In the genomic region with DNA sequence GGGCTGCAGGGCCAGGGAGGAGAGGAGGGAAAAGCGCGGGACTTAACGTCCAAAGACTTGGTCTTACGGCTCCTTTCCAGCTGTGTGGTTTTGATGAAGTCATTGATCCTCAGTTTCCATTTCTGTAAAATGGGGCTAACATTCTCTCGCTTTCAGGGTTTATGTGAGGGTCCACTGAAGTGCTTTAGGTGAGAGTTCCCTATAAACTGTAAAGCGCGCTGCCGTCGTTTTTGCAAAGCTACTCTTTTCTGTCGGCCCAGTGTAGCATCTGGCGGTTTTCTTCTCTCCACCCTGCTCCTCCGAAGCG, we compare ENCODE assay signal across 8 cellular contexts. TPM values are rescaled to one million over a fixed set of nuclear protein-coding genes. Genes with fewer than 3 reads are reported as not detected.
DNase-seq lines count a peak whose midpoint lies in the region; ATAC-seq and TF ChIP-seq lines count a peak whose summit lies in the region.

No MANE protein-coding gene starts in this region.

- H3K36me3 ChIP-seq in testis (ENCODE audit: low read depth, missing control alignments): no peaks in the 10 kb centered on the region

- DNase-seq in activated CD4-positive, alpha-beta T cell treated with anti-CD3 and anti-CD28 coated beads for 48 hours: peak; percentile 8
- DNase-seq in activated CD4-positive, alpha-beta T cell treated with anti-CD3 and anti-CD28 coated beads, Interleukin-2, amount 50 U/mL, for 1 hour: no peak
- no peak for DNase-seq in activated naive CD8-positive, alpha-beta T cell treated with anti-CD3 and anti-CD28 coated beads, Interleukin-2, amount 10 ng/mL, durations not matched to agents 7 days and 5 days
- DNase-seq in testis: no peak
- DNase-seq in activated gamma-delta T cell (lab: John Stamatoyannopoulos, UW): no peak
- DNase-seq in activated CD4-positive, CD25-positive, alpha-beta regulatory T cell (lab: John Stamatoyannopoulos, UW): no peak

- peak overlapping the region; percentile 99 for H3K27ac Mint-ChIP-seq in activated naive CD8-positive, alpha-beta T cell treated with anti-CD3 and anti-CD28 coated beads, Interleukin-2, amount 10 ng/mL, durations not matched to agents 7 days and 5 days

- intact Hi-C loops in testis (cut with DNase I; ENCODE audit: low total_unique reads): no loop called here

- 8 to 35% methylated on average over 13 of the region's 13 CpGs for WGBS in testis, 2 donors

- peaks cover 5% of the 10 kb centered on the region for H3K36me3 Mint-ChIP-seq in activated naive CD8-positive, alpha-beta T cell treated with anti-CD3 and anti-CD28 coated beads, Interleukin-2, amount 10 ng/mL, durations not matched to agents 7 days and 5 days

- TF ChIP-seq CTCF in testis (IDR thresholded peaks at IDR 0.05): no peak

- no peak for ATAC-seq in activated naive CD8-positive, alpha-beta T cell treated with anti-CD3 and anti-CD28 coated beads, Interleukin-2, amount 10 ng/mL, durations not matched to agents 7 days and 5 days (ENCODE audit: low read depth)
- ATAC-seq in GM21619 (IDR thresholded peaks at IDR 0.05; ENCODE audit: unreplicated experiment): no peak

- no peak for TF ChIP-seq POLR2A in testis (IDR thresholded peaks at IDR 0.05)

- no peaks in the 10 kb centered on the region for H3K9me3 ChIP-seq in testis

- peak overlapping the region; percentile 97 for H3K4me3 Mint-ChIP-seq in activated naive CD8-positive, alpha-beta T cell treated with anti-CD3 and anti-CD28 coated beads, Interleukin-2, amount 10 ng/mL, durations not matched to agents 7 days and 5 days

- H3K4me3 ChIP-seq in testis: peak overlapping the region; percentile 84 to 100

- H3K4me1 ChIP-seq in testis: peaks cover 9% of the 10 kb centered on the region

- H3K4me1 Mint-ChIP-seq in activated naive CD8-positive, alpha-beta T cell treated with anti-CD3 and anti-CD28 coated beads, Interleukin-2, amount 10 ng/mL, durations not matched to agents 7 days and 5 days: peaks cover 18% of the 10 kb centered on the region

- no peaks in the 10 kb centered on the region for H3K9me3 Mint-ChIP-seq in activated naive CD8-positive, alpha-beta T cell treated with anti-CD3 and anti-CD28 coated beads, Interleukin-2, amount 10 ng/mL, durations not matched to agents 7 days and 5 days

- H3K27me3 ChIP-seq in layer of hippocampus (ENCODE audit: control insufficient read depth, insufficient read depth, low read length) (no peaks in the 10 kb centered on the region), testis (no peaks in the 10 kb centered on the region)

- peak overlapping the region; percentile 56 for H3K27ac ChIP-seq in layer of hippocampus (ENCODE audit: low read depth, low read length)
- H3K27ac ChIP-seq in testis: peak overlapping the region; percentile 87 to 97

- no peaks in the 10 kb centered on the region for H3K27me3 Mint-ChIP-seq in activated naive CD8-positive, alpha-beta T cell treated with anti-CD3 and anti-CD28 coated beads, Interleukin-2, amount 10 ng/mL, durations not matched to agents 7 days and 5 days

- POLR2A ChIA-PET in activated naive CD8-positive, alpha-beta T cell treated with anti-CD3 and anti-CD28 coated beads, Interleukin-2, amount 10 ng/mL, durations not matched to agents 7 days and 5 days (lab: Charles Lee): interaction anchor here (0.7 to 1.2 kb wide), 5 partner anchors 8 to 145 kb away, joined by 3 to 4 read pairs (median 3); a partner anchor contains a TSS

RNA-seq across cellular contexts. Expression of a gene that starts 0.6 kb away (rescaled TPM):
- 10 to 100 TPM; 45.6 to 47.2 TPM for total RNA-seq in activated naive CD8-positive, alpha-beta T cell treated with anti-CD3 and anti-CD28 coated beads, Interleukin-2, amount 10 ng/mL, durations not matched to agents 7 days and 5 days
- 10 to 100 TPM; 11.1 to 21.6 TPM for total RNA-seq in testis
- 22.6 TPM for polyA plus RNA-seq in testis (ENCODE audit: insufficient read depth, low read depth, low replicate concordance)

RNA-seq across cellular contexts. Expression of a gene that starts 1.0 kb away (rescaled TPM):
- 10 to 100 TPM; 30.1 to 31.7 TPM for total RNA-seq in activated naive CD8-positive, alpha-beta T cell treated with anti-CD3 and anti-CD28 coated beads, Interleukin-2, amount 10 ng/mL, durations not matched to agents 7 days and 5 days
- 10 to 100 TPM; 22.4 to 38.2 TPM for total RNA-seq in testis
- 26.3 TPM for polyA plus RNA-seq in testis (ENCODE audit: insufficient read depth, low read depth, low replicate concordance)

RNA-seq across cellular contexts. Expression of a gene that starts 20.7 kb away (rescaled TPM):
- total RNA-seq in activated naive CD8-positive, alpha-beta T cell treated with anti-CD3 and anti-CD28 coated beads, Interleukin-2, amount 10 ng/mL, durations not matched to agents 7 days and 5 days: not detected
- total RNA-seq in testis: under 1 TPM; 0.43 to 0.55 TPM
- not detected for polyA plus RNA-seq in testis (ENCODE audit: insufficient read depth, low read depth, low replicate concordance)

RNA-seq across cellular contexts. Expression of a gene that starts 36.0 kb away (rescaled TPM):
- total RNA-seq in activated naive CD8-positive, alpha-beta T cell treated with anti-CD3 and anti-CD28 coated beads, Interleukin-2, amount 10 ng/mL, durations not matched to agents 7 days and 5 days: 1 to 10 TPM; 6.6 to 7.3 TPM
- total RNA-seq in testis: 10 to 100 TPM in 1 of 2 donors, 1 to 10 TPM in 1; 9.5 to 10.5 TPM
- polyA plus RNA-seq in testis (ENCODE audit: insufficient read depth, low read depth, low replicate concordance): 7.2 TPM

RNA-seq across cellular contexts. Expression of a gene that starts 38.1 kb away (rescaled TPM):
- total RNA-seq in activated naive CD8-positive, alpha-beta T cell treated with anti-CD3 and anti-CD28 coated beads, Interleukin-2, amount 10 ng/mL, durations not matched to agents 7 days and 5 days: 1 to 10 TPM; 2.4 TPM
- total RNA-seq in testis: under 1 TPM in 1 of 2 donors, not detected in 1; 0.24 TPM
- polyA plus RNA-seq in testis (ENCODE audit: insufficient read depth, low read depth, low replicate concordance): not detected
